ENCODE assay signal across 26 cellular contexts in genomic region chr10:125840955-125841354, GRCh38. TPM values are rescaled to one million over a fixed set of nuclear protein-coding genes. Genes with fewer than 3 reads are reported as not detected.
DNase-seq lines count a peak whose midpoint lies in the region; ATAC-seq and TF ChIP-seq lines count a peak whose summit lies in the region.
"Had no signal": no experiment of that assay in that cellular context is flagged by ENCODE, and none has a peak within 500 bp of the region (broad histone marks: within the 10 kb centered on the region; RNA-seq: fewer than 3 reads in every experiment).

No MANE protein-coding gene starts in this region.

- DNase-seq in NCI-H2196 (lab: John Stamatoyannopoulos, UW; ENCODE audit: unreplicated experiment): peak; percentile 3
- no peak for DNase-seq in NCI-H2196 treated with DMSO at 0.1 percent for 48 hours (lab: John Stamatoyannopoulos, UW; ENCODE audit: unreplicated experiment)
- peak in 1 of 2 experiments; percentile 37 for DNase-seq in SJSA1 (ENCODE audit: low read depth in 1 of 2, low spot score in 2 of 2)
- peak; percentile 11 for DNase-seq in fibroblast of gingiva (ENCODE audit: low read depth)
- DNase-seq in activated CD8-positive, alpha-beta T cell treated with anti-CD3 and anti-CD28 coated beads for 36 hours: no peak
- no peak for DNase-seq in activated gamma-delta T cell (lab: John Stamatoyannopoulos, UW)
- no peak for DNase-seq in tibial artery
- DNase-seq: 8988T; activated CD4-positive, alpha-beta T cell treated with anti-CD3 and anti-CD28 coated beads, Interleukin-2, amount 50 U/mL, for 4 hours; activated naive CD4-positive, alpha-beta T cell treated with anti-CD3 and anti-CD28 coated beads, Interleukin-2, amount 10 ng/mL, durations not matched to agents 7 days and 5 days; DMS 273 treated with DMSO at 0.1 percent for 48 hours; hippocampal formation; Kasumi-1; kidney; mesendoderm; NCI-H1694; spleen; stimulated activated CD8-positive, alpha-beta memory T cell treated with anti-CD3 and anti-CD28 coated beads, Interleukin-4, amount 100 ng/mL, for 48 hours; T-helper 1 cell had no signal

- no peaks in the 10 kb centered on the region for H3K27me3 Mint-ChIP-seq in activated CD8-positive, alpha-beta T cell treated with anti-CD3 and anti-CD28 coated beads for 36 hours
- H3K27me3 Mint-ChIP-seq: activated naive CD4-positive, alpha-beta T cell treated with anti-CD3 and anti-CD28 coated beads, Interleukin-2, amount 10 ng/mL, durations not matched to agents 7 days and 5 days; brain; progenitor cell of endocrine pancreas had no signal

- H3K27ac ChIP-seq in SJSA1 (peak overlapping the region; percentile 8; the same call in 1 of the 2 replicates), temporal lobe (ENCODE audit: low read depth, low read length) (peak overlapping the region; percentile 45), tibial artery (no peak overlapping the region)
- H3K27ac ChIP-seq: BLaER1, spleen, VCaP had no signal

- no peak overlapping the region for H3K4me3 ChIP-seq in SJSA1
- H3K4me3 ChIP-seq in tibial artery: no peak overlapping the region
- H3K4me3 ChIP-seq: BLaER1, spleen had no signal

- CTCF ChIA-PET in activated CD8-positive, alpha-beta T cell treated with anti-CD3 and anti-CD28 coated beads for 36 hours (lab: Charles Lee): no interaction called here

- TF ChIP-seq CTCF in activated CD8-positive, alpha-beta T cell treated with anti-CD3 and anti-CD28 coated beads for 36 hours (IDR thresholded peaks at IDR 0.05): no peak
- TF ChIP-seq CTCF in tibial artery (IDR thresholded peaks at IDR 0.05): no peak

- no peaks in the 10 kb centered on the region for H3K9me3 ChIP-seq in SJSA1 (replicated peaks)
- no peaks in the 10 kb centered on the region for H3K9me3 ChIP-seq in tibial artery
- H3K9me3 ChIP-seq: BLaER1, spleen had no signal

- H3K36me3 ChIP-seq in SJSA1: peaks cover 59% of the 10 kb centered on the region
- H3K36me3 ChIP-seq in tibial artery: peaks cover 55 to 78% (median 66%) of the 10 kb centered on the region in 3 donors

- no peak overlapping the region for H3K4me3 Mint-ChIP-seq in activated CD8-positive, alpha-beta T cell treated with anti-CD3 and anti-CD28 coated beads for 36 hours
- H3K4me3 Mint-ChIP-seq: activated naive CD4-positive, alpha-beta T cell treated with anti-CD3 and anti-CD28 coated beads, Interleukin-2, amount 10 ng/mL, durations not matched to agents 7 days and 5 days; brain; nephron had no signal

- H3K27me3 ChIP-seq in SJSA1 (replicated peaks) (no peaks in the 10 kb centered on the region), tibial artery (no peaks in the 10 kb centered on the region)
- H3K27me3 ChIP-seq: BLaER1, spleen had no signal

- POLR2A ChIA-PET in activated CD8-positive, alpha-beta T cell treated with anti-CD3 and anti-CD28 coated beads for 36 hours (lab: Charles Lee): no interaction called here

- no peaks in the 10 kb centered on the region for H3K4me1 Mint-ChIP-seq in activated CD8-positive, alpha-beta T cell treated with anti-CD3 and anti-CD28 coated beads for 36 hours (ENCODE audit: low read depth)
- H3K4me1 Mint-ChIP-seq: activated naive CD4-positive, alpha-beta T cell treated with anti-CD3 and anti-CD28 coated beads, Interleukin-2, amount 10 ng/mL, durations not matched to agents 7 days and 5 days had no signal

- intact Hi-C loops in activated CD8-positive, alpha-beta T cell treated with anti-CD3 and anti-CD28 coated beads for 36 hours (cut with micrococcal nuclease): no loop called here
- intact Hi-C loops in tibial artery (cut with DNase I; ENCODE audit: low total_unique reads): no loop called here

- H3K36me3 Mint-ChIP-seq in activated CD8-positive, alpha-beta T cell treated with anti-CD3 and anti-CD28 coated beads for 36 hours (ENCODE audit: low read depth): peaks cover 36% of the 10 kb centered on the region

- H3K27ac Mint-ChIP-seq in activated CD8-positive, alpha-beta T cell treated with anti-CD3 and anti-CD28 coated beads for 36 hours: no peak overlapping the region
- H3K27ac Mint-ChIP-seq: activated naive CD4-positive, alpha-beta T cell treated with anti-CD3 and anti-CD28 coated beads, Interleukin-2, amount 10 ng/mL, durations not matched to agents 7 days and 5 days; nephron had no signal

- H3K9me3 Mint-ChIP-seq in activated CD8-positive, alpha-beta T cell treated with anti-CD3 and anti-CD28 coated beads for 36 hours: no peaks in the 10 kb centered on the region
- H3K9me3 Mint-ChIP-seq: activated naive CD4-positive, alpha-beta T cell treated with anti-CD3 and anti-CD28 coated beads, Interleukin-2, amount 10 ng/mL, durations not matched to agents 7 days and 5 days; brain; nephron had no signal

- H3K4me1 ChIP-seq in SJSA1 (replicated peaks) (peaks cover 12% of the 10 kb centered on the region), tibial artery (no peaks in the 10 kb centered on the region)

- no peak for ATAC-seq in activated CD8-positive, alpha-beta T cell treated with anti-CD3 and anti-CD28 coated beads for 36 hours
- ATAC-seq: Right ventricle myocardium inferior had no signal

RNA-seq across cellular contexts. Expression of gene BCCIP, which starts 17.6 kb away (rescaled TPM):
- total RNA-seq in SJSA1 (2014; rRNA removed; shearing (Covaris generic)): 122 and 160 TPM in 2 replicates
- 28.5 TPM for total RNA-seq in temporal lobe
- total RNA-seq in activated CD8-positive, alpha-beta T cell treated with anti-CD3 and anti-CD28 coated beads for 36 hours: 100 to 1,000 TPM; 113 to 117 TPM

RNA-seq across cellular contexts. Expression of gene UROS, which starts 17.9 kb away (rescaled TPM):
- 93.6 and 136 TPM in 2 replicates for total RNA-seq in SJSA1 (2014; rRNA removed; shearing (Covaris generic))
- 36.9 TPM for total RNA-seq in temporal lobe
- 10 to 100 TPM; 30.9 to 35.4 TPM for total RNA-seq in activated CD8-positive, alpha-beta T cell treated with anti-CD3 and anti-CD28 coated beads for 36 hours

RNA-seq across cellular contexts. Expression of gene DHX32, which starts 40.1 kb away (rescaled TPM):
- total RNA-seq in SJSA1 (2014; rRNA removed; shearing (Covaris generic)): 31.0 and 51.8 TPM in 2 replicates
- 19.2 TPM for total RNA-seq in temporal lobe
- 10 to 100 TPM; 26.6 to 27.8 TPM for total RNA-seq in activated CD8-positive, alpha-beta T cell treated with anti-CD3 and anti-CD28 coated beads for 36 hours

RNA-seq across cellular contexts. Expression of gene FANK1, which starts 55.4 kb away (rescaled TPM):
- 0.18 TPM in 1 of 2 replicates, not detected in the other for total RNA-seq in SJSA1 (2014; rRNA removed; shearing (Covaris generic))
- total RNA-seq in temporal lobe: 1.5 TPM
- under 1 TPM; 0.45 to 0.58 TPM for total RNA-seq in activated CD8-positive, alpha-beta T cell treated with anti-CD3 and anti-CD28 coated beads for 36 hours

Comparison
In these comparisons a context has a peak if more than half of its experiments do, and no peak if none do; other contexts are left out.
1. DNase-seq: peak in NCI-H2196 (single experiment) and fibroblast of gingiva (single experiment); none in NCI-H2196 treated with DMSO at 0.1 percent for 48 hours (single experiment), activated CD8-positive, alpha-beta T cell treated with anti-CD3 and anti-CD28 coated beads for 36 hours (single experiment), activated gamma-delta T cell (single experiment) and tibial artery (0 of 2).
2. H3K27ac ChIP-seq: peak in SJSA1 (single experiment) and temporal lobe (single experiment); none in tibial artery (0 of 2).